ENCODE assay signal across 8 cellular contexts in genomic region chr10:101161494-101162299, GRCh38. TPM values are rescaled to one million over a fixed set of nuclear protein-coding genes. Genes with fewer than 3 reads are reported as not detected.
DNase-seq lines count a peak whose midpoint lies in the region; ATAC-seq and TF ChIP-seq lines count a peak whose summit lies in the region.

No MANE protein-coding gene starts in this region.

- H3K4me1 ChIP-seq in PC-3 (ENCODE audit: insufficient read depth, low read length): no peaks in the 10 kb centered on the region

- peak overlapping the region; percentile 79 for H3K4me2 ChIP-seq in PC-3 (ENCODE audit: low read length)

- H3K4me3 Mint-ChIP-seq in Calu3 (ENCODE audit: low read depth, unreplicated experiment): peak overlapping the region; percentile 28
- H3K4me3 Mint-ChIP-seq in natural killer cell treated with Interleukin-12 subunit alpha and Interleukin-12 subunit beta and Interleukin-15 and Interleukin-18, amount 100 ng/mL, for 72 hours: no peak overlapping the region
- no peak overlapping the region for H3K4me3 Mint-ChIP-seq in stimulated activated effector memory CD8-positive, alpha-beta T cell treated with anti-CD3 and anti-CD28 coated beads, Interleukin-12 subunit alpha, Interleukin-12 subunit beta, amount 100 ng/mL, for 72 hours

- H4K20me1 ChIP-seq in PC-3 (ENCODE audit: low read length): no peaks in the 10 kb centered on the region

- H3K4me1 Mint-ChIP-seq in Calu3 (ENCODE audit: low read depth, unreplicated experiment): peaks cover 16% of the 10 kb centered on the region
- H3K4me1 Mint-ChIP-seq in natural killer cell treated with Interleukin-12 subunit alpha and Interleukin-12 subunit beta and Interleukin-15 and Interleukin-18, amount 100 ng/mL, for 72 hours (ENCODE audit: low read depth in 2 of 2): peaks cover 13 to 21% of the 10 kb centered on the region in 2 donors
- H3K4me1 Mint-ChIP-seq in stimulated activated effector memory CD8-positive, alpha-beta T cell treated with anti-CD3 and anti-CD28 coated beads, Interleukin-12 subunit alpha, Interleukin-12 subunit beta, amount 100 ng/mL, for 72 hours: peaks cover 14% of the 10 kb centered on the region

- peak overlapping the region; percentile 77 for H2AFZ ChIP-seq in PC-3 (ENCODE audit: low read length)

- H3K27me3 ChIP-seq in PC-3 (ENCODE audit: low read length): peaks cover 13% of the 10 kb centered on the region; the same call in 1 of the 2 replicates

- no peaks in the 10 kb centered on the region for H3K36me3 Mint-ChIP-seq in Calu3 (ENCODE audit: insufficient read depth, unreplicated experiment)
- H3K36me3 Mint-ChIP-seq in natural killer cell treated with Interleukin-12 subunit alpha and Interleukin-12 subunit beta and Interleukin-15 and Interleukin-18, amount 100 ng/mL, for 72 hours: no peaks in the 10 kb centered on the region
- no peaks in the 10 kb centered on the region for H3K36me3 Mint-ChIP-seq in stimulated activated effector memory CD8-positive, alpha-beta T cell treated with anti-CD3 and anti-CD28 coated beads, Interleukin-12 subunit alpha, Interleukin-12 subunit beta, amount 100 ng/mL, for 72 hours

- BruUV-seq in Calu3 (replicated peaks; lab: Mats Ljungman, UMichigan) (no TSS peak), PC-3 (replicated peaks; lab: Mats Ljungman, UMichigan) (no TSS peak)

- peaks cover 90% of the 10 kb centered on the region for H3K27me3 Mint-ChIP-seq in Calu3 (ENCODE audit: unreplicated experiment)
- peaks cover 54 to 73% of the 10 kb centered on the region in 2 donors for H3K27me3 Mint-ChIP-seq in natural killer cell treated with Interleukin-12 subunit alpha and Interleukin-12 subunit beta and Interleukin-15 and Interleukin-18, amount 100 ng/mL, for 72 hours

- H3K27ac ChIP-seq in PC-3 (ENCODE audit: low read length): no peak overlapping the region

- H3K27ac Mint-ChIP-seq in Calu3 (ENCODE audit: unreplicated experiment): no peak overlapping the region
- no peak overlapping the region for H3K27ac Mint-ChIP-seq in natural killer cell treated with Interleukin-12 subunit alpha and Interleukin-12 subunit beta and Interleukin-15 and Interleukin-18, amount 100 ng/mL, for 72 hours
- no peak overlapping the region for H3K27ac Mint-ChIP-seq in stimulated activated effector memory CD8-positive, alpha-beta T cell treated with anti-CD3 and anti-CD28 coated beads, Interleukin-12 subunit alpha, Interleukin-12 subunit beta, amount 100 ng/mL, for 72 hours

- no peaks in the 10 kb centered on the region for H3K9me2 ChIP-seq in PC-3 (replicated peaks; ENCODE audit: low read length)

- intact Hi-C loops in Calu3 (cut with micrococcal nuclease; ENCODE audit: unreplicated experiment): loop anchor here (5.0 kb wide), 2 partner anchors 51 to 411 kb away; no protein-coding TSS in a partner anchor
- intact Hi-C loops in PC-3 (cut with micrococcal nuclease): loop anchor here (5.0 kb wide), 2 partner anchors 51 to 406 kb away; no protein-coding TSS in a partner anchor

- peak; percentile 84 for ATAC-seq in PC-3
- ATAC-seq in natural killer cell treated with Interleukin-12 subunit alpha and Interleukin-12 subunit beta and Interleukin-15 and Interleukin-18, amount 100 ng/mL, for 72 hours: peak; percentile 64 to 76
- ATAC-seq in stimulated activated effector memory CD8-positive, alpha-beta T cell treated with anti-CD3 and anti-CD28 coated beads, Interleukin-12 subunit alpha, Interleukin-12 subunit beta, amount 100 ng/mL, for 72 hours: peak; percentile 81
- ATAC-seq in GM18502 (IDR thresholded peaks at IDR 0.05; ENCODE audit: poor library complexity, unreplicated experiment): no peak

- H3F3A ChIP-seq in PC-3 (ENCODE audit: low read length, unreplicated experiment): no peaks in the 10 kb centered on the region

- H3K36me3 ChIP-seq in PC-3 (ENCODE audit: low read depth, low read length): no peaks in the 10 kb centered on the region

- H3K4me3 ChIP-seq in PC-3 (ENCODE audit: low read length): peak overlapping the region; percentile 52; the same call in 1 of the 2 replicates

- DNase-seq in Calu3 (peak; percentile 58), HT1080 (ENCODE audit: low read depth) (peak; percentile 71), PC-3 (peak; percentile 77), activated T-cell treated with anti-CD3 and anti-CD28 coated beads for 48 hours (ENCODE audit: low read depth) (peak; percentile 55), fibroblast of gingiva (ENCODE audit: low read depth) (peak; percentile 52)
- peak; percentile 81 for DNase-seq in natural killer cell treated with Interleukin-12 subunit alpha and Interleukin-12 subunit beta and Interleukin-15 and Interleukin-18, amount 100 ng/mL, for 72 hours (ENCODE audit: low spot score)
- peak; percentile 59 to 83 for DNase-seq in stimulated activated effector memory CD8-positive, alpha-beta T cell treated with anti-CD3 and anti-CD28 coated beads, Interleukin-12 subunit alpha, Interleukin-12 subunit beta, amount 100 ng/mL, for 72 hours (ENCODE audit: low spot score in 2 of 2)

- POLR2A ChIA-PET in PC-3 (lab: Charles Lee; ENCODE audit: unreplicated experiment): no interaction called here

- no peak overlapping the region for H3K9ac ChIP-seq in PC-3 (ENCODE audit: low read length)

- TF ChIP-seq CTCF in Calu3 (IDR thresholded peaks at IDR 0.05; ENCODE audit: unreplicated experiment) (peak; percentile 81), PC-3 (conservative IDR thresholded peaks at IDR 0.05; ENCODE audit: low read depth, low read length) (peak; percentile 90)

- H3K79me2 ChIP-seq in PC-3 (ENCODE audit: low read length): no peaks in the 10 kb centered on the region

- no peaks in the 10 kb centered on the region for H3K9me3 ChIP-seq in PC-3 (ENCODE audit: low read length)

- CTCF ChIA-PET in Calu3 (lab: Charles Lee) (interaction anchor here (0.6 to 1.6 kb wide), 4 partner anchors 13 to 282 kb away, joined by 3 to 6 read pairs (median 5); no protein-coding TSS in a partner anchor), PC-3 (lab: Charles Lee) (interaction anchor here (0.5 to 1.5 kb wide), 4 partner anchors 52 to 409 kb away, joined by 3 to 7 read pairs (median 4); no protein-coding TSS in a partner anchor)

- no peaks in the 10 kb centered on the region for H3K9me3 Mint-ChIP-seq in Calu3 (ENCODE audit: low read depth, unreplicated experiment)
- H3K9me3 Mint-ChIP-seq in natural killer cell treated with Interleukin-12 subunit alpha and Interleukin-12 subunit beta and Interleukin-15 and Interleukin-18, amount 100 ng/mL, for 72 hours: no peaks in the 10 kb centered on the region
- no peaks in the 10 kb centered on the region for H3K9me3 Mint-ChIP-seq in stimulated activated effector memory CD8-positive, alpha-beta T cell treated with anti-CD3 and anti-CD28 coated beads, Interleukin-12 subunit alpha, Interleukin-12 subunit beta, amount 100 ng/mL, for 72 hours

RNA-seq across cellular contexts. Expression of gene TLX1, which starts 30.6 kb away (rescaled TPM):
- total RNA-seq in Calu3 (2022) (not detected in 2 replicates), PC-3 (2014; rRNA removed) (not detected in 2 replicates)
- not detected in 2 replicates for total RNA-seq in HT1080 (2014; rRNA removed; shearing (Covaris generic))
- not detected in 2 replicates for polyA plus RNA-seq in HT1080 (2015; cell fraction: cytosol; rRNA removed)
- not detected in 2 replicates for polyA plus RNA-seq in HT1080 (2015; cell fraction: nucleus; rRNA removed)
- total RNA-seq in natural killer cell treated with Interleukin-12 subunit alpha and Interleukin-12 subunit beta and Interleukin-15 and Interleukin-18, amount 100 ng/mL, for 72 hours: not detected
